ENCODE assay signal across 17 cellular contexts in the genomic region with DNA sequence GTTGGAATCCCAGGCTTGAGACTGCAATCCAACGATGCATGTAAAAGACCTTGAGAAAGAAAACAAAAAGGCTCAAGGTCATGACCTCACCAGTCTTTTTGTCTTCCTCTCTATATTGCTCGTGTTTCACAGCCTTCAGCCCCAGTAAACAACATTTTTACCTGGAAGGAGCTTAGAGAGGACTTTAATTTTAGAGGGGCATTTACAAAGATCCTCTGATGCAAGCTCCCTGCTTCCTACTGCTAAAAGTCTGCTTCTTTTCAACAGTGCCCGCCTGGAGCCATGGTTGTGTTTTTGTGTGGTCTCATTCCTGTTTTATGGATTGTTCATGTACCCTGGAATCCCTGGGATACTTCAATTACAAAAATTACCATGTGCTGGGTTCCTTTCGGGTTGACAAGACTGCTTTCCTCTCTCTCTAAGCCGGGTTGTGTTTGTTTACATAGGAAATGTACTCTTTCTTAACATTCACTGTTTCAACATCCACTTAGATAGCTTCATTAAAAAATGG.
DNase-seq lines count a peak whose midpoint lies in the region; ATAC-seq and TF ChIP-seq lines count a peak whose summit lies in the region.
"Had no signal": no experiment of that assay in that cellular context is flagged by ENCODE, and none has a peak within 500 bp of the region (broad histone marks: within the 10 kb centered on the region; RNA-seq: fewer than 3 reads in every experiment).

No MANE protein-coding gene starts in this region.

- H3K9me3 ChIP-seq in heart right ventricle (peaks cover 0 to 3% (median 0%) of the 10 kb centered on the region in 11 donors), osteoblast (ENCODE audit: low read depth, low read length) (no peaks in the 10 kb centered on the region), PC-3 (ENCODE audit: low read length) (no peaks in the 10 kb centered on the region)
- H3K9me3 ChIP-seq: thyroid gland had no signal

- no peaks in the 10 kb centered on the region for H3K4me1 Mint-ChIP-seq in activated CD4-positive, alpha-beta T cell treated with anti-CD3 and anti-CD28 coated beads, Interleukin-2, amount 10 ng/mL, durations not matched to agents 24 days and 14 days
- H3K4me1 Mint-ChIP-seq: activated CD4-positive, alpha-beta memory T cell treated with anti-CD3 and anti-CD28 coated beads, Interleukin-2, amount 10 ng/mL, durations not matched to agents 7 days and 5 days; IgD-negative memory B cell; T-cell had no signal

- H3K4me2 ChIP-seq in osteoblast (ENCODE audit: insufficient read depth, low read length) (peak overlapping the region; percentile 45), PC-3 (ENCODE audit: low read length) (no peak overlapping the region)

- no peaks in the 10 kb centered on the region for H3K9me3 Mint-ChIP-seq in activated CD4-positive, alpha-beta T cell treated with anti-CD3 and anti-CD28 coated beads, Interleukin-2, amount 10 ng/mL, durations not matched to agents 24 days and 14 days
- H3K9me3 Mint-ChIP-seq: activated CD4-positive, alpha-beta memory T cell treated with anti-CD3 and anti-CD28 coated beads, Interleukin-2, amount 10 ng/mL, durations not matched to agents 7 days and 5 days; T-cell had no signal

- peaks cover 14% of the 10 kb centered on the region for H3K27me3 Mint-ChIP-seq in activated CD4-positive, alpha-beta T cell treated with anti-CD3 and anti-CD28 coated beads, Interleukin-2, amount 10 ng/mL, durations not matched to agents 24 days and 14 days

- CTCF ChIA-PET in PC-3 (lab: Charles Lee) = no interaction called here

- no peaks in the 10 kb centered on the region for H3K36me3 ChIP-seq in heart right ventricle
- no peaks in the 10 kb centered on the region for H3K36me3 ChIP-seq in osteoblast (ENCODE audit: insufficient read depth, low read length)
- H3K36me3 ChIP-seq in PC-3 (ENCODE audit: low read depth, low read length) = no peaks in the 10 kb centered on the region
- H3K36me3 ChIP-seq: thyroid gland had no signal

- ATAC-seq in heart right ventricle (no peak), left cardiac atrium (no peak), PC-3 (no peak)
- ATAC-seq: T-cell had no signal

- H4K20me1 ChIP-seq in osteoblast (ENCODE audit: insufficient read depth, low read length) = no peaks in the 10 kb centered on the region
- H4K20me1 ChIP-seq in PC-3 (ENCODE audit: low read length) = no peaks in the 10 kb centered on the region

- H3K27ac Mint-ChIP-seq in activated CD4-positive, alpha-beta T cell treated with anti-CD3 and anti-CD28 coated beads, Interleukin-2, amount 10 ng/mL, durations not matched to agents 24 days and 14 days = no peak overlapping the region
- H3K27ac Mint-ChIP-seq: activated CD4-positive, alpha-beta memory T cell treated with anti-CD3 and anti-CD28 coated beads, Interleukin-2, amount 10 ng/mL, durations not matched to agents 7 days and 5 days; IgD-negative memory B cell; T-cell had no signal

- peak overlapping the region; percentile 70 for H2AFZ ChIP-seq in osteoblast (ENCODE audit: low read length)
- H2AFZ ChIP-seq in PC-3 (ENCODE audit: low read length) = no peak overlapping the region

- BruUV-seq in PC-3 (replicated peaks; lab: Mats Ljungman, UMichigan) = no TSS peak

- H3K4me3 Mint-ChIP-seq in activated CD4-positive, alpha-beta T cell treated with anti-CD3 and anti-CD28 coated beads, Interleukin-2, amount 10 ng/mL, durations not matched to agents 24 days and 14 days = no peak overlapping the region
- H3K4me3 Mint-ChIP-seq: activated CD4-positive, alpha-beta memory T cell treated with anti-CD3 and anti-CD28 coated beads, Interleukin-2, amount 10 ng/mL, durations not matched to agents 7 days and 5 days; IgD-negative memory B cell; T-cell had no signal

- H3K27me3 ChIP-seq in heart right ventricle = no peaks in the 10 kb centered on the region
- no peaks in the 10 kb centered on the region for H3K27me3 ChIP-seq in osteoblast (ENCODE audit: insufficient read depth, low read length)
- H3K27me3 ChIP-seq in PC-3 (ENCODE audit: low read length) = peaks cover 65% of the 10 kb centered on the region
- H3K27me3 ChIP-seq: thyroid gland had no signal

- POLR2A ChIA-PET in PC-3 (lab: Charles Lee; ENCODE audit: unreplicated experiment) = no interaction called here

- H3K9me2 ChIP-seq in PC-3 (replicated peaks; ENCODE audit: low read length) = no peaks in the 10 kb centered on the region

- TF ChIP-seq CTCF in heart right ventricle (IDR thresholded peaks at IDR 0.05) = no peak
- no peak for TF ChIP-seq CTCF in osteoblast (IDR thresholded peaks at IDR 0.05; ENCODE audit: extremely low read depth, low read depth, low read length)
- TF ChIP-seq CTCF in PC-3 (conservative IDR thresholded peaks at IDR 0.05; ENCODE audit: low read depth, low read length) = no peak

- intact Hi-C loops in heart right ventricle (cut with DNase I) = no loop called here
- intact Hi-C loops in left cardiac atrium (cut with DNase I) = loop anchor here in 1 of 2 donors (10.0 kb wide), 1 partner anchor 77 kb away; no protein-coding TSS in a partner anchor
- intact Hi-C loops in activated CD4-positive, alpha-beta T cell treated with anti-CD3 and anti-CD28 coated beads, Interleukin-2, amount 10 ng/mL, durations not matched to agents 24 days and 14 days (cut with micrococcal nuclease) = no loop called here
- intact Hi-C loops in PC-3 (cut with micrococcal nuclease) = no loop called here

- H3K4me3 ChIP-seq in heart right ventricle (no peak overlapping the region), osteoblast (ENCODE audit: insufficient read depth, low read length) (peak overlapping the region; percentile 23), PC-3 (ENCODE audit: low read length) (no peak overlapping the region)
- H3K4me3 ChIP-seq: thyroid gland had no signal

- 46 to 58% methylated on average over 5 of the region's 5 CpGs for WGBS in heart right ventricle, 2 donors

- peaks cover 0 to 17% (median 4%) of the 10 kb centered on the region in 9 donors for H3K4me1 ChIP-seq in heart right ventricle
- H3K4me1 ChIP-seq in osteoblast (ENCODE audit: insufficient read depth, low read length) = peaks cover 5% of the 10 kb centered on the region
- H3K4me1 ChIP-seq in PC-3 (ENCODE audit: insufficient read depth, low read length) = no peaks in the 10 kb centered on the region

- no peak overlapping the region for H3K9ac ChIP-seq in PC-3 (ENCODE audit: low read length)

- H3K27ac ChIP-seq in heart right ventricle = peak overlapping the region in 7 of 10 donors; percentile 11 to 66 (median 45)
- no peak overlapping the region for H3K27ac ChIP-seq in osteoblast (ENCODE audit: low read depth, low read length)
- H3K27ac ChIP-seq in PC-3 (ENCODE audit: low read length) = no peak overlapping the region

- H3F3A ChIP-seq in PC-3 (ENCODE audit: low read length, unreplicated experiment) = no peaks in the 10 kb centered on the region

- no peaks in the 10 kb centered on the region for H3K79me2 ChIP-seq in osteoblast (ENCODE audit: insufficient read depth, low read length)
- H3K79me2 ChIP-seq in PC-3 (ENCODE audit: low read length) = no peaks in the 10 kb centered on the region

- no peaks in the 10 kb centered on the region for H3K36me3 Mint-ChIP-seq in activated CD4-positive, alpha-beta T cell treated with anti-CD3 and anti-CD28 coated beads, Interleukin-2, amount 10 ng/mL, durations not matched to agents 24 days and 14 days (ENCODE audit: low read depth)
- H3K36me3 Mint-ChIP-seq: IgD-negative memory B cell, T-cell had no signal

- DNase-seq in heart right ventricle (no peak), left cardiac atrium (no peak), fibroblast of gingiva (ENCODE audit: low read depth) (peak; percentile 9), osteoblast (ENCODE audit: insufficient read length, low spot score, missing footprints) (no peak), HuH-7 (ENCODE audit: low spot score) (no peak), activated gamma-delta T cell treated with Interleukin-2 at 50 U/mL for 16 hours (no peak), PC-3 (no peak)
- no peak for DNase-seq in activated CD4-positive, alpha-beta T cell treated with anti-CD3 and anti-CD28 coated beads, Interleukin-2, amount 10 ng/mL, durations not matched to agents 24 days and 14 days
- DNase-seq: ACHN; activated CD4-positive, alpha-beta memory T cell treated with anti-CD3 and anti-CD28 coated beads, Interleukin-2, amount 10 ng/mL, durations not matched to agents 7 days and 5 days; activated gamma-delta T cell; DMS 273 treated with DMSO at 0.1 percent for 48 hours; GOT3; NCI-H187; T-cell had no signal

Comparison
In these comparisons a context has a peak if more than half of its experiments do, and no peak if none do; other contexts are left out.
1. H3K27ac ChIP-seq: peak in heart right ventricle (7 of 10); none in osteoblast (single experiment) and PC-3 (single experiment).